Comparison of ENCODE assay signal across 31 cellular contexts in genomic region chr3:71651625-71652024, GRCh38.
"Had no signal": no experiment of that assay in that cellular context is flagged by ENCODE, and none has a peak within 500 bp of the region (broad histone marks: within the 10 kb centered on the region; RNA-seq: fewer than 3 reads in every experiment).

No MANE protein-coding gene starts in this region.

- H3K4me1 Mint-ChIP-seq: immature natural killer cell had no signal

- H3K9me3 ChIP-seq: ascending aorta, heart left ventricle, left lung, lower lobe of right lung, mucosa of descending colon, testis, transverse colon had no signal

- DNase-seq: activated CD4-positive, alpha-beta memory T cell treated with anti-CD3 and anti-CD28 coated beads for 36 hours; activated CD4-positive, alpha-beta T cell treated with anti-CD3 and anti-CD28 coated beads, Interleukin-2, amount 10 ng/mL, durations not matched to agents 24 days and 14 days; activated CD8-positive, alpha-beta memory T cell treated with anti-CD3 and anti-CD28 coated beads, Interleukin-2, amount 50 U/mL, for 4 hours; activated gamma-delta T cell; activated naive CD4-positive, alpha-beta T cell treated with anti-CD3 and anti-CD28 coated beads, Interleukin-2, amount 10 ng/mL, durations not matched to agents 7 days and 5 days; activated naive CD8-positive, alpha-beta T cell treated with anti-CD3 and anti-CD28 coated beads, Interleukin-2, amount 10 ng/mL, durations not matched to agents 7 days and 5 days; activated T-cell treated with anti-CD3 and anti-CD28 coated beads, Interleukin-2, amount 50 U/mL, for 1 hour; brain microvascular endothelial cell; caudate nucleus; cortex of kidney; foreskin fibroblast; heart left ventricle; hypothalamus; immature natural killer cell; kidney; left lung; lower lobe of right lung; mucosa of descending colon; posterior cingulate gyrus; right cardiac atrium; stimulated activated CD4-positive, alpha-beta T cell treated with anti-CD3 and anti-CD28 coated beads, Interleukin-2, amount 100 ng/mL, for 48 hours; stimulated activated naive CD4-positive, alpha-beta T cell treated with Interleukin-2 at 50 U/mL for 16 hours; transverse colon; WERI-Rb-1 had no signal

- H3K36me3 ChIP-seq: ascending aorta, brain microvascular endothelial cell, heart left ventricle, left lung, lower lobe of right lung, transverse colon, WERI-Rb-1 had no signal

- H3K27ac Mint-ChIP-seq: activated CD4-positive, alpha-beta memory T cell treated with anti-CD3 and anti-CD28 coated beads for 36 hours; activated CD4-positive, alpha-beta T cell treated with anti-CD3 and anti-CD28 coated beads, Interleukin-2, amount 10 ng/mL, durations not matched to agents 24 days and 14 days; activated naive CD4-positive, alpha-beta T cell treated with anti-CD3 and anti-CD28 coated beads, Interleukin-2, amount 10 ng/mL, durations not matched to agents 7 days and 5 days; activated naive CD8-positive, alpha-beta T cell treated with anti-CD3 and anti-CD28 coated beads, Interleukin-2, amount 10 ng/mL, durations not matched to agents 7 days and 5 days; activated T-helper 1 cell treated with anti-CD3 and anti-CD28 coated beads, Interleukin-12 subunit alpha, Interleukin-12 subunit beta, Interleukin-2, Interleukin-4 antibody, amounts not matched to agents 30 ng/mL and 10 ng/mL and 1 ng/mL, durations not matched to agents 14 hours and 24 hours and 36 hours; nephron had no signal

- H3K4me1 ChIP-seq: ascending aorta, lower lobe of right lung had no signal

- H3K9me3 Mint-ChIP-seq: activated CD4-positive, alpha-beta memory T cell treated with anti-CD3 and anti-CD28 coated beads for 36 hours; activated CD4-positive, alpha-beta T cell treated with anti-CD3 and anti-CD28 coated beads, Interleukin-2, amount 10 ng/mL, durations not matched to agents 24 days and 14 days; activated naive CD4-positive, alpha-beta T cell treated with anti-CD3 and anti-CD28 coated beads, Interleukin-2, amount 10 ng/mL, durations not matched to agents 7 days and 5 days; activated naive CD8-positive, alpha-beta T cell treated with anti-CD3 and anti-CD28 coated beads, Interleukin-2, amount 10 ng/mL, durations not matched to agents 7 days and 5 days; activated T-helper 1 cell treated with anti-CD3 and anti-CD28 coated beads, Interleukin-12 subunit alpha, Interleukin-12 subunit beta, Interleukin-2, Interleukin-4 antibody, amounts not matched to agents 30 ng/mL and 10 ng/mL and 1 ng/mL, durations not matched to agents 14 hours and 24 hours and 36 hours; immature natural killer cell; nephron had no signal

- FAIRE-seq: endothelial cell of umbilical vein, kidney, TTC549 had no signal

- H3K4me3 ChIP-seq: heart left ventricle, left lung, lower lobe of right lung, mucosa of descending colon, testis, transverse colon had no signal

- ATAC-seq: activated CD4-positive, CD25-positive, alpha-beta regulatory T cell treated with anti-CD3 and anti-CD28 coated beads, Interleukin-2, amount 50 U/mL, for 24 hours; heart left ventricle; lower lobe of right lung; mucosa of descending colon; right cardiac atrium had no signal

- H3K4me3 Mint-ChIP-seq: activated CD4-positive, alpha-beta memory T cell treated with anti-CD3 and anti-CD28 coated beads for 36 hours; activated CD4-positive, alpha-beta T cell treated with anti-CD3 and anti-CD28 coated beads, Interleukin-2, amount 10 ng/mL, durations not matched to agents 24 days and 14 days; activated naive CD4-positive, alpha-beta T cell treated with anti-CD3 and anti-CD28 coated beads, Interleukin-2, amount 10 ng/mL, durations not matched to agents 7 days and 5 days; activated naive CD8-positive, alpha-beta T cell treated with anti-CD3 and anti-CD28 coated beads, Interleukin-2, amount 10 ng/mL, durations not matched to agents 7 days and 5 days; activated T-helper 1 cell treated with anti-CD3 and anti-CD28 coated beads, Interleukin-12 subunit alpha, Interleukin-12 subunit beta, Interleukin-2, Interleukin-4 antibody, amounts not matched to agents 30 ng/mL and 10 ng/mL and 1 ng/mL, durations not matched to agents 14 hours and 24 hours and 36 hours; immature natural killer cell; nephron had no signal

- H3K36me3 Mint-ChIP-seq: activated CD4-positive, alpha-beta memory T cell treated with anti-CD3 and anti-CD28 coated beads for 36 hours; activated naive CD4-positive, alpha-beta T cell treated with anti-CD3 and anti-CD28 coated beads, Interleukin-2, amount 10 ng/mL, durations not matched to agents 7 days and 5 days; activated naive CD8-positive, alpha-beta T cell treated with anti-CD3 and anti-CD28 coated beads, Interleukin-2, amount 10 ng/mL, durations not matched to agents 7 days and 5 days had no signal

- H3K27me3 Mint-ChIP-seq: activated CD4-positive, alpha-beta memory T cell treated with anti-CD3 and anti-CD28 coated beads for 36 hours; activated CD4-positive, alpha-beta T cell treated with anti-CD3 and anti-CD28 coated beads, Interleukin-2, amount 10 ng/mL, durations not matched to agents 24 days and 14 days; activated naive CD4-positive, alpha-beta T cell treated with anti-CD3 and anti-CD28 coated beads, Interleukin-2, amount 10 ng/mL, durations not matched to agents 7 days and 5 days; activated naive CD8-positive, alpha-beta T cell treated with anti-CD3 and anti-CD28 coated beads, Interleukin-2, amount 10 ng/mL, durations not matched to agents 7 days and 5 days had no signal

- H3K27ac ChIP-seq: ascending aorta, brain microvascular endothelial cell, left lung, lower lobe of right lung, testis, transverse colon, WERI-Rb-1 had no signal

- H3K27me3 ChIP-seq: ascending aorta, brain microvascular endothelial cell, heart left ventricle, left lung, testis, transverse colon had no signal
